34 cellular contexts compared by ENCODE assay signal in the genomic region with DNA sequence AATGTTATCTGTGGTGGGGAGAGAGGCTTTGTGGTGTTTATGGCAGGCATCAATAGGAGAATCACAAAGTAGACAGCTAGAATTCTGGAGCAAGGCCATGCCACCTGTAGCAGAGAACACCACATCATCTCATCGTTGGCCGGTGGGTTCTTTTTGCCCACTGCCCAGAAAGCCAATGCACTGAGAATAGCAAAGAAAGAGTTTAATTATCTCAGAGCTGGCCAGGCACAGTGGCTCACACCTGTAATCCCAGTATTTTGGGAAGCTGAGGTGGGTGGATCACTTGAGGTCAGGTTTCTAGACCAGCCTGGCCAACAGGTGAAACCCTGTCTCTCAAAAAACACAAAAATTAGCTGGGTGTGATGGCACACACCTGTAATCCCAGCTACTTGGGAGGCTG.
"Had no signal": no experiment of that assay in that cellular context is flagged by ENCODE, and none has a peak within 500 bp of the region (broad histone marks: within the 10 kb centered on the region; RNA-seq: fewer than 3 reads in every experiment).

No MANE protein-coding gene starts in this region.

- H2AFZ ChIP-seq: PC-9 had no signal

- DNase-seq: Kasumi-1, KG1, MG63, NCI-H1048, NCI-H1092 treated with DMSO at 0.1 percent for 48 hours, NCI-H1105 treated with DMSO at 0.1 percent for 48 hours, NCI-H1417, NCI-H1436, NCI-H146, NCI-H1694, NCI-H187, NCI-H1930, NCI-H2029 treated with DMSO at 0.1 percent for 48 hours, NCI-H2081 treated with DMSO at 0.1 percent for 48 hours, NCI-H2107, NCI-H2171, NCI-H226, NCI-H446 treated with DMSO at 0.1 percent for 48 hours, NCI-H510A, NCI-H524, NCI-H526, NCI-H69, NCI-H748 treated with DMSO at 0.1 percent for 48 hours, NCI-H82, PC-9, SHP77, SIG-M5, SJCRH30 had no signal

- H3K4me1 ChIP-seq: SJCRH30 had no signal

- H3K4me2 ChIP-seq: PC-9 had no signal

- H3K27me3 ChIP-seq: MG63, SJCRH30 had no signal

- H3K4me3 ChIP-seq: MG63, PC-9, SJCRH30, SK-N-MC had no signal

- H3K36me3 ChIP-seq: MG63, SJCRH30 had no signal

- H3K9me3 ChIP-seq: MG63, SJCRH30 had no signal

- ATAC-seq: Panc1, Right ventricle myocardium inferior, SK-N-SH treated with all-trans-retinoic acid at 6 μM for 48 hours had no signal

- H3K27ac ChIP-seq: PC-9, RWPE1, SJCRH30, SK-N-MC had no signal

- FAIRE-seq: RCC 7860 had no signal
